8 cellular contexts compared by ENCODE assay signal in genomic region chr14:95993768-95994592, GRCh38. TPM values are rescaled to one million over a fixed set of nuclear protein-coding genes. Genes with fewer than 3 reads are reported as not detected.
DNase-seq lines count a peak whose midpoint lies in the region; ATAC-seq, FAIRE-seq and TF ChIP-seq lines count a peak whose summit lies in the region.

No MANE protein-coding gene starts in this region.

- no peak overlapping the region for H3K27ac Mint-ChIP-seq in stimulated activated naive B cell treated with anti-CD40 and anti-IgM and Interleukin-4, amounts not matched to agents 10 μg/mL and 1 μg/mL and 100 μg/mL, for 72 hours

- H3K4me1 ChIP-seq in K562 (replicated peaks in 1 of 2; ENCODE audit: control insufficient read depth in 2 of 2, insufficient read depth in 2 of 2, low read length in 2 of 2), result no peaks in the 10 kb centered on the region

- no peak overlapping the region for H3K4me3 Mint-ChIP-seq in stimulated activated naive B cell treated with anti-CD40 and anti-IgM and Interleukin-4, amounts not matched to agents 10 μg/mL and 1 μg/mL and 100 μg/mL, for 72 hours

- intact Hi-C loops in K562 (cut with micrococcal nuclease), result loop anchor here (1.0 to 2.0 kb wide), 3 partner anchors 385 to 433 kb away; no protein-coding TSS in a partner anchor

- FAIRE-seq in K562 (lab: Jason Lieb, UNC), result no peak

- no peaks in the 10 kb centered on the region for H3K36me3 ChIP-seq in K562 (ENCODE audit: control insufficient read depth, insufficient read depth, low read length)

- H3K79me2 ChIP-seq in K562 (ENCODE audit: control insufficient read depth, insufficient read depth, low read length), result no peaks in the 10 kb centered on the region

- H3K36me3 Mint-ChIP-seq in stimulated activated naive B cell treated with anti-CD40 and anti-IgM and Interleukin-4, amounts not matched to agents 10 μg/mL and 1 μg/mL and 100 μg/mL, for 72 hours, result peaks cover 4 to 15% of the 10 kb centered on the region in 2 donors

- BruUV-seq in K562 (replicated peaks; lab: Mats Ljungman, UMichigan), result no TSS peak

- H3K4me1 Mint-ChIP-seq in stimulated activated naive B cell treated with anti-CD40 and anti-IgM and Interleukin-4, amounts not matched to agents 10 μg/mL and 1 μg/mL and 100 μg/mL, for 72 hours, result peaks cover 2 to 5% of the 10 kb centered on the region in 2 donors

- no peak for TF ChIP-seq EP300 in K562 (IDR thresholded peaks at IDR 0.05; ENCODE audit: low read length)

- no peak overlapping the region for H3K27ac ChIP-seq in K562 (ENCODE audit: extremely low read depth, low read depth, low read length)

- no peak overlapping the region for H3K9ac ChIP-seq in K562 (ENCODE audit: insufficient read depth in 1 of 2, low read depth in 2 of 2, low read length in 2 of 2)

- peaks cover 19 to 20% of the 10 kb centered on the region in 2 donors for H3K9me3 Mint-ChIP-seq in stimulated activated naive B cell treated with anti-CD40 and anti-IgM and Interleukin-4, amounts not matched to agents 10 μg/mL and 1 μg/mL and 100 μg/mL, for 72 hours

- TF ChIP-seq POLR2A in K562 (conservative IDR thresholded peaks at IDR 0.05), result no peak

- H3K27me3 ChIP-seq in K562 (ENCODE audit: control insufficient read depth in 2 of 2, insufficient read depth in 2 of 2, low read length in 2 of 2), result no peaks in the 10 kb centered on the region

- POLR2A ChIA-PET in K562 (lab: Yijun Ruan, JAX), result no interaction called here

- CTCF ChIA-PET in K562 (lab: Yijun Ruan, JAX; ENCODE audit: low intra/inter-chr PET ratio), result interaction anchor here (1.1 to 2.1 kb wide), 2 partner anchors 300 to 433 kb away, joined by 4 to 18 read pairs; no protein-coding TSS in a partner anchor

- in situ Hi-C loops in K562 (cut with MboI), result loop anchor here (5.0 kb wide), 1 partner anchor 427 kb away; no protein-coding TSS in a partner anchor

- TF ChIP-seq RAD21 in K562 (CRISPR knock-in tag; conservative IDR thresholded peaks at IDR 0.05 in 1 of 2, IDR thresholded peaks at IDR 0.05 in 1 of 2), result peak; percentile 67 to 81

- no peaks in the 10 kb centered on the region for H3K9me3 ChIP-seq in K562 (replicated peaks; ENCODE audit: control insufficient read depth, insufficient read depth, low read depth, low read length)

- 0% methylated on average over 5 of the region's 5 CpGs for WGBS in K562 (ENCODE audit: insufficient coverage, low coverage, missing lambda C conversion rate)

- peak; percentile 61 to 76 (median 62); a peak in 5 of 6 replicates for TF ChIP-seq CTCF in K562 (IDR thresholded peaks at IDR 0.05 in 2 of 3, conservative IDR thresholded peaks at IDR 0.05 in 1 of 3; ENCODE audit: insufficient read depth in 2 of 3, low read depth in 1 of 3, low read length in 3 of 3)

- no peak overlapping the region for H3K4me2 ChIP-seq in K562 (ENCODE audit: insufficient read depth, low read length)

- DNase-seq in DMS79 (lab: John Stamatoyannopoulos, UW) (peak; percentile 53), HS-5 (ENCODE audit: low read depth) (peak; percentile 11), NOMO-1 (lab: John Stamatoyannopoulos, UW; ENCODE audit: unreplicated experiment in 2 of 2) (peak; percentile 25 to 55), K562 (ENCODE audit: extremely low read depth in 1 of 4, low spot score in 3 of 4) (peak; percentile 42 to 50 (median 48)), iPS-NIHi7 (ENCODE audit: extremely low spot score) (peak; percentile 72)
- DNase-seq in stimulated activated naive B cell treated with anti-CD40 and anti-IgM and Interleukin-4, amounts not matched to agents 10 μg/mL and 1 μg/mL and 100 μg/mL, for 72 hours, result peak; percentile 5

- ATAC-seq in K562 (peak; percentile 50; the same call in 1 of the 3 replicates), GM19351 (IDR thresholded peaks at IDR 0.05; ENCODE audit: unreplicated experiment) (no peak), GM18502 (IDR thresholded peaks at IDR 0.05; ENCODE audit: poor library complexity, unreplicated experiment) (no peak)
- peak; percentile 46 to 49 for ATAC-seq in stimulated activated naive B cell treated with anti-CD40 and anti-IgM and Interleukin-4, amounts not matched to agents 10 μg/mL and 1 μg/mL and 100 μg/mL, for 72 hours (replicated peaks)

- H3K27me3 Mint-ChIP-seq in stimulated activated naive B cell treated with anti-CD40 and anti-IgM and Interleukin-4, amounts not matched to agents 10 μg/mL and 1 μg/mL and 100 μg/mL, for 72 hours, result peaks cover 33 to 48% of the 10 kb centered on the region in 2 donors

- no peak overlapping the region for H2AFZ ChIP-seq in K562 (ENCODE audit: low read depth, low read length)

- H3K9me1 ChIP-seq in K562 (ENCODE audit: control insufficient read depth, insufficient read depth, low read length), result no peaks in the 10 kb centered on the region

- H3K4me3 ChIP-seq in K562, result no peak overlapping the region

- no peaks in the 10 kb centered on the region for H4K20me1 ChIP-seq in K562 (replicated peaks; ENCODE audit: control insufficient read depth, insufficient read depth, low read length)

TF ChIP-seq in K562, 482 proteins besides CTCF, POLR2A, EP300 and RAD21:
- TF ChIP-seq CSDE1 (IDR thresholded peaks at IDR 0.05) (no peak), TAF15 (IDR thresholded peaks at IDR 0.05; ENCODE audit: low read depth, low read length) (no peak), SMC3 (conservative IDR thresholded peaks at IDR 0.05; ENCODE audit: insufficient read depth, low read depth, low read length) (0 out of 2 replicates have a peak, but pooled peaks have one; percentile 39), HNRNPH1 (optimal IDR thresholded peaks at IDR 0.05; ENCODE audit: low read depth, low read length) (no peak), ZNF124 (CRISPR knock-in tag; IDR thresholded peaks at IDR 0.05) (no peak), GTF2A2 (tag; IDR thresholded peaks at IDR 0.05) (no peak)
- TF ChIP-seq, protein P1, sequence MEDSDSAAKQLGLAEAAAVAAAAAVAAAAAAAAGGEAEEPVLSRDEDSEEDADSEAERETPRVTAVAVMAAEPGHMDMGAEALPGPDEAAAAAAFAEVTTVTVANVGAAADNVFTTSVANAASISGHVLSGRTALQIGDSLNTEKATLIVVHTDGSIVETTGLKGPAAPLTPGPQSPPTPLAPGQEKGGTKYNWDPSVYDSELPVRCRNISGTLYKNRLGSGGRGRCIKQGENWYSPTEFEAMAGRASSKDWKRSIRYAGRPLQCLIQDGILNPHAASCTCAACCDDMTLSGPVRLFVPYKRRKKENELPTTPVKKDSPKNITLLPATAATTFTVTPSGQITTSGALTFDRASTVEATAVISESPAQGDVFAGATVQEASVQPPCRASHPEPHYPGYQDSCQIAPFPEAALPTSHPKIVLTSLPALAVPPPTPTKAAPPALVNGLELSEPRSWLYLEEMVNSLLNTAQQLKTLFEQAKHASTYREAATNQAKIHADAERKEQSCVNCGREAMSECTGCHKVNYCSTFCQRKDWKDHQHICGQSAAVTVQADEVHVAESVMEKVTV (CRISPR knock-in tag; IDR thresholded peaks at IDR 0.05), result peak; percentile 51

RNA-seq across cellular contexts. Expression of gene C14orf132, which starts 45.2 kb away (rescaled TPM):
- 0.05 TPM in 1 of 2 replicates, not detected in the other for total RNA-seq in K562 (2011; cell fraction: chromatin; rRNA removed; ENCODE audit: low replicate concordance)
- total RNA-seq in K562 (2011; cell fraction: nucleolus; rRNA removed), result not detected in 2 replicates
- total RNA-seq in K562 (2011; cell fraction: nucleoplasm; rRNA removed), result not detected in 2 replicates
- not detected in 2 replicates for total RNA-seq in K562 (2014; rRNA removed)
- total RNA-seq in K562 (2014; rRNA removed; fragmentation: Illumina TruSeq; extraction: Trizol), result not detected in 2 replicates
- not detected in 2 replicates for total RNA-seq in K562 (2015; rRNA removed; fragmentation: Illumina TruSeq; extraction: Trizol)
- 0.04 TPM in 1 of 2 replicates, not detected in the other for total RNA-seq in K562 (2021)
- not detected in 2 replicates for polyA plus RNA-seq in K562 (2011; rRNA removed)
- not detected in 2 replicates for polyA plus RNA-seq in K562 (2011; cell fraction: cytosol; rRNA removed)
- polyA plus RNA-seq in K562 (2011; cell fraction: nucleus; rRNA removed), result not detected in 2 replicates
- polyA plus RNA-seq in K562 (2012), result not detected in 2 replicates
- polyA plus RNA-seq in K562 (2014; fragmentation: Illumina TruSeq; extraction: Trizol), result not detected in 2 replicates
- not detected for polyA plus RNA-seq in K562 (2014; fragmentation: Nextera tagmentation; extraction: Ambion mirVana)
- polyA plus RNA-seq in K562 (2014; rRNA removed), result 0.04 TPM in 1 of 2 replicates, not detected in the other
- polyA minus RNA-seq in K562 (2011; rRNA and poly(A)+ RNA removed), result not detected in 2 replicates
- not detected in 2 replicates for polyA minus RNA-seq in K562 (2011; cell fraction: cytosol; rRNA and poly(A)+ RNA removed)
- not detected in 2 replicates for polyA minus RNA-seq in K562 (2011; cell fraction: nucleus; rRNA and poly(A)+ RNA removed)

Comparison
In these comparisons a context has a peak if more than half of its experiments do, and no peak if none do; other contexts are left out.
1. DNase-seq: peak in every context shown above with its lines; median percentile 72 in iPS-NIHi7; 53 in DMS79; 48 in K562; 40 in NOMO-1; 11 in HS-5; 5 in stimulated activated naive B cell treated with anti-CD40 and anti-IgM and Interleukin-4, amounts not matched to agents 10 μg/mL and 1 μg/mL and 100 μg/mL, for 72 hours.
2. ATAC-seq: peak in K562 (single experiment) and stimulated activated naive B cell treated with anti-CD40 and anti-IgM and Interleukin-4, amounts not matched to agents 10 μg/mL and 1 μg/mL and 100 μg/mL, for 72 hours (2 of 2); none in GM19351 (single experiment) and GM18502 (single experiment).